Comparison of ENCODE assay signal across 1 cellular context in the genomic region with DNA sequence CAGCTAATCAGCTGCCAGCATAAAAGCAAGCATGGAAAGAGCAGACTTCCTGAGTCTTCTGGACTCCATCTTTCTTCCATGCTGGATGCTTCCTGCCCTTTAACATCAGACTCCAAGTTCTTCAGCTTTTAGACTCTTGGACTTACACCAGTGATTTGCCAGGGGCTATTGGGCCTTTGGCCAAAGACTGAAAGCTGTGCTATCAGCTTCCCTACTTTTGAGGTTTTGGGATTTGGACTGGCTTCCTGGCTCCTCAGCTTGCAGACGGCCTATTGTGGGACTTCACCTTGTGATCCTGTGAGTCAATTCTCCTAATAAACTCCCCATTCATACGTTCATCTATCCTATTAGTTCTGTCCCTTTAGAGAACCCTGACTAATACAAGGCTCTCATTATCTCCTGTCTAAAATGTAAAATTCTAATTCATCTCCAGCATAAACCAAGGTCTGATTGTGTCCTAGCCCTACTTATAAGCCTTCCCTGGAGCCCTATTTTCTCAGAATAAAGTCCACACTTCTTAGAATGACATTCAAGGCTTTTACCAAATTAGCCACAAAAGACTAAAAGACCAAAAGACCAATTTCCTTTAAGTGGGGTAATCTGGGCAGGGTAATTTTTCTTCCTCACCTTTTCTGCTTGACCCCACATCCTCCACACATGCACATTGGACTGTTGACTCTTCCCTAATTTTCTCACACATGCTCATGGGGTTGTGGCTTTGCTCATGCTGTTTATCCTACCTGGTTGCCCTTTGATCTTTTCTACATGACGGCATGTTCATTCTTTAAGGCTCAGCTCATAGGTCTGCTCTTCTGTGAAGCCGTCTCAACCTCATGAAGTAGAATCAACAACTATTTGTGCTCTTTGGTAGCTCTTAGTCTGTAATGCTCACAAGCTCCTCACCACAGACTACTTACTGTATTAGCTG.
A peak's percentile ranks its signal among the peaks of the same experiment; 100 is the strongest.
TF ChIP-seq lines count a peak whose summit lies in the region.

No MANE protein-coding gene starts in this region.

TF ChIP-seq in HepG2, 621 proteins besides CTCF, POLR2A, EP300 and RAD21 (continued from another document and continues in another):
- no peak for TF ChIP-seq CENPT (CRISPR knock-in tag; IDR thresholded peaks at IDR 0.05; ENCODE audit: low read depth)
- TF ChIP-seq ZNF567 (CRISPR knock-in tag; IDR thresholded peaks at IDR 0.05; ENCODE audit: borderline replicate concordance), result no peak
- TF ChIP-seq ZNF362 (CRISPR knock-in tag; IDR thresholded peaks at IDR 0.05; ENCODE audit: borderline replicate concordance), result no peak
- 0 out of 2 replicates have a peak, but pooled peaks have one; percentile 41 for TF ChIP-seq AHDC1 (CRISPR knock-in tag; IDR thresholded peaks at IDR 0.05; ENCODE audit: borderline replicate concordance)
- no peak for TF ChIP-seq ATAD3A (CRISPR knock-in tag; IDR thresholded peaks at IDR 0.05)
- no peak for TF ChIP-seq ZBTB20 (CRISPR knock-in tag; IDR thresholded peaks at IDR 0.05; ENCODE audit: borderline replicate concordance, low read depth)
- no peak for TF ChIP-seq HNRNPLL (IDR thresholded peaks at IDR 0.05; ENCODE audit: low read depth, low read length, poor library complexity, severe bottlenecking)
- TF ChIP-seq NCOR1 (IDR thresholded peaks at IDR 0.05; ENCODE audit: borderline replicate concordance, low read length), result peak; percentile 48; the same call in 1 of the 2 replicates
- TF ChIP-seq, protein P1, sequence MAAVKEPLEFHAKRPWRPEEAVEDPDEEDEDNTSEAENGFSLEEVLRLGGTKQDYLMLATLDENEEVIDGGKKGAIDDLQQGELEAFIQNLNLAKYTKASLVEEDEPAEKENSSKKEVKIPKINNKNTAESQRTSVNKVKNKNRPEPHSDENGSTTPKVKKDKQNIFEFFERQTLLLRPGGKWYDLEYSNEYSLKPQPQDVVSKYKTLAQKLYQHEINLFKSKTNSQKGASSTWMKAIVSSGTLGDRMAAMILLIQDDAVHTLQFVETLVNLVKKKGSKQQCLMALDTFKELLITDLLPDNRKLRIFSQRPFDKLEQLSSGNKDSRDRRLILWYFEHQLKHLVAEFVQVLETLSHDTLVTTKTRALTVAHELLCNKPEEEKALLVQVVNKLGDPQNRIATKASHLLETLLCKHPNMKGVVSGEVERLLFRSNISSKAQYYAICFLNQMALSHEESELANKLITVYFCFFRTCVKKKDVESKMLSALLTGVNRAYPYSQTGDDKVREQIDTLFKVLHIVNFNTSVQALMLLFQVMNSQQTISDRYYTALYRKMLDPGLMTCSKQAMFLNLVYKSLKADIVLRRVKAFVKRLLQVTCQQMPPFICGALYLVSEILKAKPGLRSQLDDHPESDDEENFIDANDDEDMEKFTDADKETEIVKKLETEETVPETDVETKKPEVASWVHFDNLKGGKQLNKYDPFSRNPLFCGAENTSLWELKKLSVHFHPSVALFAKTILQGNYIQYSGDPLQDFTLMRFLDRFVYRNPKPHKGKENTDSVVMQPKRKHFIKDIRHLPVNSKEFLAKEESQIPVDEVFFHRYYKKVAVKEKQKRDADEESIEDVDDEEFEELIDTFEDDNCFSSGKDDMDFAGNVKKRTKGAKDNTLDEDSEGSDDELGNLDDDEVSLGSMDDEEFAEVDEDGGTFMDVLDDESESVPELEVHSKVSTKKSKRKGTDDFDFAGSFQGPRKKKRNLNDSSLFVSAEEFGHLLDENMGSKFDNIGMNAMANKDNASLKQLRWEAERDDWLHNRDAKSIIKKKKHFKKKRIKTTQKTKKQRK (IDR thresholded peaks at IDR 0.05; ENCODE audit: low read length), result no peak
- TF ChIP-seq KDM1A (CRISPR knock-in tag; IDR thresholded peaks at IDR 0.05), result 0 out of 2 replicates have a peak, but pooled peaks have one; percentile 21
- no peak for TF ChIP-seq FOSL1 (CRISPR knock-in tag; IDR thresholded peaks at IDR 0.05; ENCODE audit: borderline replicate concordance)
- TF ChIP-seq GATAD2A (CRISPR knock-in tag; IDR thresholded peaks at IDR 0.05), result peak; percentile 85
- 0 out of 4 replicates have a peak, but pooled peaks of 1 of the 2 experiments have one; percentile 15 for TF ChIP-seq MAFK (conservative IDR thresholded peaks at IDR 0.05 in 1 of 2, IDR thresholded peaks at IDR 0.05 in 1 of 2; ENCODE audit: low read length in 2 of 2)
- TF ChIP-seq, protein P2, sequence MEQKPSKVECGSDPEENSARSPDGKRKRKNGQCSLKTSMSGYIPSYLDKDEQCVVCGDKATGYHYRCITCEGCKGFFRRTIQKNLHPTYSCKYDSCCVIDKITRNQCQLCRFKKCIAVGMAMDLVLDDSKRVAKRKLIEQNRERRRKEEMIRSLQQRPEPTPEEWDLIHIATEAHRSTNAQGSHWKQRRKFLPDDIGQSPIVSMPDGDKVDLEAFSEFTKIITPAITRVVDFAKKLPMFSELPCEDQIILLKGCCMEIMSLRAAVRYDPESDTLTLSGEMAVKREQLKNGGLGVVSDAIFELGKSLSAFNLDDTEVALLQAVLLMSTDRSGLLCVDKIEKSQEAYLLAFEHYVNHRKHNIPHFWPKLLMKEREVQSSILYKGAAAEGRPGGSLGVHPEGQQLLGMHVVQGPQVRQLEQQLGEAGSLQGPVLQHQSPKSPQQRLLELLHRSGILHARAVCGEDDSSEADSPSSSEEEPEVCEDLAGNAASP (CRISPR knock-in tag; IDR thresholded peaks at IDR 0.05; ENCODE audit: borderline replicate concordance), result peak; percentile 65; the same call in 1 of the 2 replicates
- TF ChIP-seq ZNF513 (CRISPR knock-in tag; conservative IDR thresholded peaks at IDR 0.05), result no peak
- TF ChIP-seq, protein P3, sequence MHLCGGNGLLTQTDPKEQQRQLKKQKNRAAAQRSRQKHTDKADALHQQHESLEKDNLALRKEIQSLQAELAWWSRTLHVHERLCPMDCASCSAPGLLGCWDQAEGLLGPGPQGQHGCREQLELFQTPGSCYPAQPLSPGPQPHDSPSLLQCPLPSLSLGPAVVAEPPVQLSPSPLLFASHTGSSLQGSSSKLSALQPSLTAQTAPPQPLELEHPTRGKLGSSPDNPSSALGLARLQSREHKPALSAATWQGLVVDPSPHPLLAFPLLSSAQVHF (CRISPR knock-in tag; IDR thresholded peaks at IDR 0.05), result no peak
- no peak for TF ChIP-seq TOE1 (CRISPR knock-in tag; IDR thresholded peaks at IDR 0.05)
- TF ChIP-seq ZFP1 (CRISPR knock-in tag; IDR thresholded peaks at IDR 0.05), result peak; percentile 20; the same call in 1 of the 2 replicates
- no peak for TF ChIP-seq ZNF766 (CRISPR knock-in tag; IDR thresholded peaks at IDR 0.05; ENCODE audit: borderline replicate concordance)
- peak; percentile 33; the same call in 1 of the 2 replicates for TF ChIP-seq HMGXB3 (CRISPR knock-in tag; IDR thresholded peaks at IDR 0.05; ENCODE audit: borderline replicate concordance)
- TF ChIP-seq NCOA2 (CRISPR knock-in tag; IDR thresholded peaks at IDR 0.05), result peak; percentile 58
- peak; percentile 75 for TF ChIP-seq TCF7 (IDR thresholded peaks at IDR 0.05; ENCODE audit: low read depth)
- TF ChIP-seq PHB2 (IDR thresholded peaks at IDR 0.05; ENCODE audit: partially characterized antibody), result no peak
- no peak for TF ChIP-seq ZNF670 (CRISPR knock-in tag; IDR thresholded peaks at IDR 0.05; ENCODE audit: borderline replicate concordance)
- no peak for TF ChIP-seq ZNF33B (CRISPR knock-in tag; IDR thresholded peaks at IDR 0.05)
- TF ChIP-seq RXRB (CRISPR knock-in tag; IDR thresholded peaks at IDR 0.05; ENCODE audit: borderline replicate concordance), result peak; percentile 78
- peak; percentile 76 for TF ChIP-seq KDM6A (CRISPR knock-in tag; IDR thresholded peaks at IDR 0.05; ENCODE audit: low read depth)
- TF ChIP-seq MYC (CRISPR knock-in tag; IDR thresholded peaks at IDR 0.05; ENCODE audit: borderline replicate concordance), result peak; percentile 19; the same call in 1 of the 2 replicates
- TF ChIP-seq GFI1 (CRISPR knock-in tag; IDR thresholded peaks at IDR 0.05; ENCODE audit: borderline replicate concordance), result 0 out of 2 replicates have a peak, but pooled peaks have one; percentile 53
- TF ChIP-seq JDP2 (CRISPR knock-in tag; IDR thresholded peaks at IDR 0.05; ENCODE audit: borderline replicate concordance), result no peak
- TF ChIP-seq ZNF331 (CRISPR knock-in tag; IDR thresholded peaks at IDR 0.05), result peak; percentile 35; the same call in 1 of the 2 replicates
- no peak for TF ChIP-seq ZFP62 (CRISPR knock-in tag; IDR thresholded peaks at IDR 0.05)
- no peak for TF ChIP-seq ATF1 (CRISPR knock-in tag; IDR thresholded peaks at IDR 0.05)
- no peak for TF ChIP-seq ZFP36L1 (CRISPR knock-in tag; IDR thresholded peaks at IDR 0.05)
- no peak; the same call in 1 of the 2 replicates for TF ChIP-seq ZNF607 (CRISPR knock-in tag; IDR thresholded peaks at IDR 0.05; ENCODE audit: borderline replicate concordance)
- no peak for TF ChIP-seq ZNF749 (CRISPR knock-in tag; IDR thresholded peaks at IDR 0.05; ENCODE audit: borderline replicate concordance)
